ENCODE assay signal across 12 cellular contexts in genomic region chr10:89350911-89351315, GRCh38. TPM values are rescaled to one million over a fixed set of nuclear protein-coding genes. Genes with fewer than 3 reads are reported as not detected.
A peak's percentile ranks its signal among the peaks of the same experiment; 100 is the strongest.
DNase-seq lines count a peak whose midpoint lies in the region; ATAC-seq and TF ChIP-seq lines count a peak whose summit lies in the region.
"Not testable (repeated sequence)": the region's sequence is repeated elsewhere in the genome, so short reads cannot be mapped to it uniquely, and the experiment has no call there.
"Had no signal": no experiment of that assay in that cellular context is flagged by ENCODE, and none has a peak within 500 bp of the region (broad histone marks: within the 10 kb centered on the region; RNA-seq: fewer than 3 reads in every experiment).

No MANE protein-coding gene starts in this region.

- H3K4me2 ChIP-seq in PC-9: peak overlapping the region; percentile 74

- H3K36me3 Mint-ChIP-seq in brain: not testable (repeated sequence)
- H3K36me3 Mint-ChIP-seq in nephron progenitor cell (ENCODE audit: low read depth): peaks cover 12% of the 10 kb centered on the region

- not testable (repeated sequence) for H3K9me3 ChIP-seq in PC-9 (ENCODE audit: insufficient read depth, low read depth); heart left ventricle; testis

- H3K27ac Mint-ChIP-seq in brain: peak overlapping the region; percentile 67 to 94 (median 80)
- peak overlapping the region; percentile 98 for H3K27ac Mint-ChIP-seq in nephron progenitor cell

- peaks cover 43% of the 10 kb centered on the region for H3F3A ChIP-seq in PC-9 (ENCODE audit: insufficient read depth, low read depth)

- H3K27ac ChIP-seq in PC-9: peak overlapping the region; percentile 100
- H3K27ac ChIP-seq in heart left ventricle: peak overlapping the region; percentile 57 to 93 (median 78)
- peak overlapping the region; percentile 14 to 83 for H3K27ac ChIP-seq in testis

- H3K4me1 Mint-ChIP-seq in brain: peaks cover 68% of the 10 kb centered on the region
- peaks cover 74% of the 10 kb centered on the region for H3K4me1 Mint-ChIP-seq in nephron progenitor cell

- H3K27me3 ChIP-seq in PC-9 (ENCODE audit: insufficient read depth, low read depth); heart left ventricle; testis: not testable (repeated sequence)

- DNase-seq in PC-9 (peak; percentile 33 to 52), heart left ventricle (peak in 3 of 5 donors; percentile 28 to 62 (median 40)), testis (peak; percentile 32)
- not testable (repeated sequence) for DNase-seq in nephron progenitor cell

- ATAC-seq in GM18498 (IDR thresholded peaks at IDR 0.05; ENCODE audit: unreplicated experiment): peak; percentile 36
- ATAC-seq in GM21528 (IDR thresholded peaks at IDR 0.05; ENCODE audit: low FRiP score, unreplicated experiment): peak; percentile 47
- ATAC-seq in HG03097 (IDR thresholded peaks at IDR 0.05; ENCODE audit: low FRiP score, unreplicated experiment): peak; percentile 32
- peak in 3 of 4 donors; percentile 29 to 52 (median 49) for ATAC-seq in heart left ventricle

- peak overlapping the region in 3 of 5 experiments; percentile 3 to 34 (median 25) for H3K4me3 Mint-ChIP-seq in brain
- not testable (repeated sequence) for H3K4me3 Mint-ChIP-seq in nephron progenitor cell

- H3K4me1 ChIP-seq in PC-9 (replicated peaks; ENCODE audit: insufficient read depth): peaks cover 48% of the 10 kb centered on the region
- peaks cover 3 to 70% (median 56%) of the 10 kb centered on the region in 12 donors for H3K4me1 ChIP-seq in heart left ventricle
- H3K4me1 ChIP-seq in testis: peaks cover 16% of the 10 kb centered on the region

- not testable (repeated sequence) for H3K36me3 ChIP-seq in PC-9 (ENCODE audit: low read depth); heart left ventricle; testis (ENCODE audit: low read depth, missing control alignments)

- H3K9me3 Mint-ChIP-seq in brain (peaks cover 5 to 13% (median 10%) of the 10 kb centered on the region in 5 experiments), nephron progenitor cell (peaks cover 19% of the 10 kb centered on the region)

- TF ChIP-seq POLR2A in heart left ventricle (IDR thresholded peaks at IDR 0.05); testis (IDR thresholded peaks at IDR 0.05): not testable (repeated sequence)

- not testable (repeated sequence) for BruUV-seq in PC-9 (replicated peaks; lab: Mats Ljungman, UMichigan)

- H3K79me2 ChIP-seq in PC-9 (ENCODE audit: low read depth): not testable (repeated sequence)

- CTCF ChIA-PET in PC-9 (lab: Charles Lee): not testable (repeated sequence)

- POLR2A ChIA-PET in PC-9 (lab: Charles Lee; ENCODE audit: unreplicated experiment): not testable (repeated sequence)

- H3K27me3 Mint-ChIP-seq in brain; nephron progenitor cell (ENCODE audit: low read depth, poor library complexity): not testable (repeated sequence)

- H3K4me3 ChIP-seq in PC-9: peak overlapping the region; percentile 32; the same call in 1 of the 2 replicates
- H3K4me3 ChIP-seq in heart left ventricle, testis: not testable (repeated sequence)

- intact Hi-C loops in PC-9 (cut with micrococcal nuclease; ENCODE audit: unreplicated experiment); heart left ventricle (cut with DNase I); testis (cut with DNase I; ENCODE audit: low total_unique reads): not testable (repeated sequence)

- not testable (repeated sequence) for H4K20me1 ChIP-seq in PC-9 (ENCODE audit: insufficient read depth)

- 43 to 52% (median 48%) methylated on average over 6 of the region's 6 CpGs for WGBS in heart left ventricle, 4 donors
- WGBS in testis, 2 donors: 41 to 44% methylated on average over 6 of the region's 6 CpGs

- not testable (repeated sequence) for H3K9me2 ChIP-seq in PC-9 (ENCODE audit: insufficient read depth)

- TF ChIP-seq CTCF in PC-9 (conservative IDR thresholded peaks at IDR 0.05); brain (conservative IDR thresholded peaks at IDR 0.05); heart left ventricle (IDR thresholded peaks at IDR 0.05); nephron progenitor cell (IDR thresholded peaks at IDR 0.05); testis (IDR thresholded peaks at IDR 0.05): not testable (repeated sequence)

- H2AFZ ChIP-seq in PC-9: peak overlapping the region; percentile 50; the same call in 1 of the 2 replicates

RNA-seq across cellular contexts. Expression of gene IFIT3, which starts 23.1 kb away (rescaled TPM):
- total RNA-seq in PC-9 (2021) (6.2 and 7.2 TPM in 2 replicates), heart left ventricle (100 to 1,000 TPM in 1 of 9 donors, 10 to 100 TPM in 4, 1 to 10 TPM in 4; 4.4 to 107 (median 12.1) TPM), testis (1 to 10 TPM; 5.4 to 6.9 TPM)
- polyA plus RNA-seq in brain (ENCODE audit: insufficient read depth, low read depth, low replicate concordance) (6.2 TPM), heart left ventricle (1 to 10 TPM; 4.6 to 5.0 TPM), testis (ENCODE audit: insufficient read depth, low read depth, low replicate concordance) (10.6 TPM)

RNA-seq across cellular contexts. Expression of gene IFIT1B, which starts 26.9 kb away (rescaled TPM):
- total RNA-seq in PC-9 (2021) (not detected in 2 replicates), heart left ventricle (under 1 TPM in 2 of 9 donors, not detected in 7; 0.24 to 0.25 TPM), testis (not detected)
- polyA plus RNA-seq in brain (ENCODE audit: insufficient read depth, low read depth, low replicate concordance) (not detected), heart left ventricle (not detected), testis (ENCODE audit: insufficient read depth, low read depth, low replicate concordance) (not detected)
- total RNA-seq: activated T-helper 2 cell treated with anti-CD3 and anti-CD28 coated beads, Interferon-gamma antibody, Interleukin-2, Interleukin-4, amounts not matched to agents 10 μg/mL and 5 μg/mL and 100 μg/mL, durations not matched to agents 14 hours and 24 hours and 36 hours; HT1080; kidney epithelial cell; ureter had no signal

RNA-seq across cellular contexts. Expression of gene IFIT1, which starts 41.5 kb away (rescaled TPM):
- 3.4 TPM in 2 replicates for total RNA-seq in PC-9 (2021)
- polyA plus RNA-seq in brain (ENCODE audit: insufficient read depth, low read depth, low replicate concordance): 15.9 TPM
- 10 to 100 TPM; 13.8 to 58.2 (median 25.6) TPM for total RNA-seq in heart left ventricle
- 10 to 100 TPM in 1 of 2 donors, 1 to 10 TPM in 1; 5.5 to 23.4 TPM for polyA plus RNA-seq in heart left ventricle
- 10 to 100 TPM; 13.1 to 15.3 TPM for total RNA-seq in testis
- 14.8 TPM for polyA plus RNA-seq in testis (ENCODE audit: insufficient read depth, low read depth, low replicate concordance)

RNA-seq across cellular contexts. Expression of gene IFIT2, which starts 49.1 kb away (rescaled TPM):
- total RNA-seq in PC-9 (2021) (3.6 and 4.4 TPM in 2 replicates), heart left ventricle (10 to 100 TPM in 3 of 9 donors, 1 to 10 TPM in 6; 2.3 to 30.2 (median 5.3) TPM), testis (1 to 10 TPM; 1.3 to 1.6 TPM)
- polyA plus RNA-seq in brain (ENCODE audit: insufficient read depth, low read depth, low replicate concordance) (5.4 TPM), heart left ventricle (1 to 10 TPM; 2.1 to 2.8 TPM), testis (ENCODE audit: insufficient read depth, low read depth, low replicate concordance) (4.3 TPM)

Comparison
In these comparisons a context has a peak if more than half of its experiments do, and no peak if none do; other contexts are left out.
1. H3K27ac ChIP-seq: peak in every context shown above with its lines; median percentile 100 in PC-9; 78 in heart left ventricle; 48 in testis.